Comparison of ENCODE assay signal across 1 cellular context in genomic region chr21:36120304-36120902, GRCh38.
A peak's percentile ranks its signal among the peaks of the same experiment; 100 is the strongest.
TF ChIP-seq lines count a peak whose summit lies in the region.

No MANE protein-coding gene starts in this region.

TF ChIP-seq in K562, 482 proteins besides CTCF, POLR2A, EP300 and RAD21:
- peak; percentile 31; the same call in 1 of the 2 replicates for TF ChIP-seq LEF1 (IDR thresholded peaks at IDR 0.05)
- no peak for TF ChIP-seq CEBPG (CRISPR knock-in tag; IDR thresholded peaks at IDR 0.05)
- TF ChIP-seq CEBPG (tag; conservative IDR thresholded peaks at IDR 0.05 in 1 of 2, IDR thresholded peaks at IDR 0.05 in 1 of 2) = peak in 1 of 2 experiments; percentile 50; a peak in 2 of 4 replicates
- TF ChIP-seq WHSC1 (IDR thresholded peaks at IDR 0.05; ENCODE audit: low read length) = no peak
- 0 out of 2 replicates have a peak, but pooled peaks have one; percentile 40 for TF ChIP-seq THRA (IDR thresholded peaks at IDR 0.05)
- peak; percentile 67; the same call in 1 of the 2 replicates for TF ChIP-seq TFAP4 (CRISPR knock-in tag; IDR thresholded peaks at IDR 0.05; ENCODE audit: borderline replicate concordance)
